In genomic region chr6:163744256-163744925, GRCh38 we compare ENCODE assay signal across 19 cellular contexts.
A peak's percentile ranks its signal among the peaks of the same experiment; 100 is the strongest.
DNase-seq lines count a peak whose midpoint lies in the region; ATAC-seq and TF ChIP-seq lines count a peak whose summit lies in the region.
"Had no signal": no experiment of that assay in that cellular context is flagged by ENCODE, and none has a peak within 500 bp of the region (broad histone marks: within the 10 kb centered on the region; RNA-seq: fewer than 3 reads in every experiment).

No MANE protein-coding gene starts in this region.

- H3K18ac ChIP-seq in neuronal stem cell (ENCODE audit: low read length) = peak overlapping the region; percentile 92

- peak overlapping the region; percentile 50 for H3K9ac ChIP-seq in neuronal stem cell (ENCODE audit: low read depth, low read length, poor library complexity)
- H3K9ac ChIP-seq: BLaER1, GM23248 had no signal

- no peak overlapping the region for H3K4ac ChIP-seq in neuronal stem cell (ENCODE audit: low read length)

- H4K91ac ChIP-seq in neuronal stem cell (ENCODE audit: low read depth, low read length, poor library complexity) = peak overlapping the region; percentile 14

- H4K8ac ChIP-seq in neuronal stem cell (ENCODE audit: low read depth, low read length) = no peak overlapping the region

- no peak overlapping the region for H3K4me2 ChIP-seq in neuronal stem cell (ENCODE audit: insufficient read depth, low read length, poor library complexity, severe bottlenecking)
- H3K4me2 ChIP-seq: BLaER1 had no signal

- H3K9me3 ChIP-seq in heart left ventricle (no peaks in the 10 kb centered on the region), right atrium auricular region (no peaks in the 10 kb centered on the region), neuronal stem cell (replicated peaks in 1 of 2; ENCODE audit: control insufficient read depth in 2 of 2, insufficient read depth in 1 of 2, low read depth in 1 of 2, low read length in 2 of 2) (peaks cover 0 to 3% of the 10 kb centered on the region in 2 donors)
- H3K9me3 ChIP-seq: Caco-2 had no signal

- no peaks in the 10 kb centered on the region for H3K36me3 ChIP-seq in heart left ventricle
- H3K36me3 ChIP-seq in right atrium auricular region = no peaks in the 10 kb centered on the region
- no peaks in the 10 kb centered on the region for H3K36me3 ChIP-seq in neuronal stem cell (replicated peaks in 1 of 2; ENCODE audit: control insufficient read depth in 2 of 2, insufficient read depth in 2 of 2, low read length in 2 of 2)
- H3K36me3 ChIP-seq: BLaER1 had no signal

- H3K14ac ChIP-seq in neuronal stem cell (ENCODE audit: low read length) = no peak overlapping the region

- DNase-seq in heart left ventricle = no peak
- DNase-seq in left cardiac atrium = no peak
- peak; percentile 48 for DNase-seq in right atrium auricular region (ENCODE audit: low spot score)
- no peak for DNase-seq in left ventricle myocardium superior
- DNase-seq in neuronal stem cell (ENCODE audit: low spot score) = no peak
- peak; percentile 68 for DNase-seq in posterior vena cava (ENCODE audit: low spot score)
- no peak for DNase-seq in NCI-H526 treated with DMSO at 0.1 percent for 48 hours (lab: John Stamatoyannopoulos, UW)
- no peak for DNase-seq in NCI-H1092 (lab: John Stamatoyannopoulos, UW)
- DNase-seq: Caco-2; CD4-positive, CD25-positive, alpha-beta regulatory T cell; CD8-positive, alpha-beta T cell; DMS153; DND-41; GM23248; H7; HCEC 1CT had no signal

- H3K23ac ChIP-seq in neuronal stem cell (ENCODE audit: low read depth, low read length, poor library complexity) = peak overlapping the region; percentile 0

- H3K4me3 ChIP-seq in heart left ventricle (no peak overlapping the region), right atrium auricular region (no peak overlapping the region), neuronal stem cell (ENCODE audit: low read length in 2 of 2) (no peak overlapping the region)
- H3K4me3 ChIP-seq: BLaER1, GM23248 had no signal

- intact Hi-C loops in heart left ventricle (cut with DNase I) (loop anchor here in 5 of 10 donors (10.0 kb wide), 4 partner anchors 160 to 360 kb away; no protein-coding TSS in a partner anchor), left cardiac atrium (cut with DNase I) (no loop called here), left ventricle myocardium superior (cut with micrococcal nuclease) (no loop called here), posterior vena cava (cut with DNase I) (no loop called here)

- no peak overlapping the region for H2BK5ac ChIP-seq in neuronal stem cell (ENCODE audit: low read length)

- H3K27me3 ChIP-seq in heart left ventricle (no peaks in the 10 kb centered on the region), right atrium auricular region (no peaks in the 10 kb centered on the region), neuronal stem cell (ENCODE audit: control insufficient read depth in 3 of 3, insufficient read depth in 3 of 3, low read depth in 1 of 3, low read length in 3 of 3) (no peaks in the 10 kb centered on the region)
- H3K27me3 ChIP-seq: BLaER1 had no signal

- TF ChIP-seq POLR2A in heart left ventricle (IDR thresholded peaks at IDR 0.05) = no peak

- peak overlapping the region; percentile 86 for H2BK12ac ChIP-seq in neuronal stem cell (ENCODE audit: low read length)

- ATAC-seq in heart left ventricle = no peak
- ATAC-seq in left cardiac atrium = no peak
- ATAC-seq in left ventricle myocardium superior = no peak
- ATAC-seq: CD8-positive, alpha-beta T cell had no signal

- no peak overlapping the region for H2AK5ac ChIP-seq in neuronal stem cell (ENCODE audit: low read depth, low read length)

- H3K79me1 ChIP-seq in neuronal stem cell (ENCODE audit: low read depth, low read length) = no peaks in the 10 kb centered on the region

- peak overlapping the region in 7 of 12 donors; percentile 61 to 85 (median 82) for H3K27ac ChIP-seq in heart left ventricle
- peak overlapping the region in 1 of 2 donors; percentile 84 for H3K27ac ChIP-seq in right atrium auricular region
- no peak overlapping the region for H3K27ac ChIP-seq in neuronal stem cell (replicated peaks; ENCODE audit: low read length)
- H3K27ac ChIP-seq: 22Rv1, BLaER1, C4-2B, GM23248 had no signal

- H3K4me1 ChIP-seq in heart left ventricle = peaks cover 0 to 52% (median 21%) of the 10 kb centered on the region in 12 donors
- H3K4me1 ChIP-seq in right atrium auricular region = peaks cover 0 to 47% of the 10 kb centered on the region in 2 donors
- peaks cover 8 to 12% of the 10 kb centered on the region in 2 donors for H3K4me1 ChIP-seq in neuronal stem cell (ENCODE audit: control insufficient read depth in 2 of 2, insufficient read depth in 1 of 2, low read depth in 1 of 2, low read length in 2 of 2)

- no peak overlapping the region for H2AFZ ChIP-seq in neuronal stem cell (ENCODE audit: low read length)
- H2AFZ ChIP-seq: GM23248 had no signal

- peak overlapping the region; percentile 24 for H2BK120ac ChIP-seq in neuronal stem cell (ENCODE audit: low read depth, low read length)

- TF ChIP-seq CTCF in heart left ventricle (IDR thresholded peaks at IDR 0.05) = no peak
- no peak for TF ChIP-seq CTCF in right atrium auricular region (IDR thresholded peaks at IDR 0.05)

- WGBS in heart left ventricle, 4 donors = 93 to 97% (median 96%) methylated on average over 15 to 19 of the region's 19 CpGs
- WGBS in neuronal stem cell (ENCODE audit: extremely low coverage in 2 of 2, insufficient read length in 2 of 2, insufficient replicate concordance in 1 of 2), 2 donors = no CpG with 5 or more reads among the region's 19 CpGs

- H2BK15ac ChIP-seq in neuronal stem cell (ENCODE audit: low read length) = peak overlapping the region; percentile 82

Comparison
In these comparisons a context has a peak if more than half of its experiments do, and no peak if none do; other contexts are left out.
1. DNase-seq: peak in right atrium auricular region (single experiment) and posterior vena cava (single experiment); none in heart left ventricle (0 of 5), left cardiac atrium (single experiment), left ventricle myocardium superior (single experiment), neuronal stem cell (single experiment), NCI-H526 treated with DMSO at 0.1 percent for 48 hours (single experiment) and NCI-H1092 (single experiment).